Comparison of ENCODE assay signal across 11 cellular contexts in genomic region chr6:167795874-167796667, GRCh38. TPM values are rescaled to one million over a fixed set of nuclear protein-coding genes. Genes with fewer than 3 reads are reported as not detected.
DNase-seq lines count a peak whose midpoint lies in the region; ATAC-seq and TF ChIP-seq lines count a peak whose summit lies in the region.
"Had no signal": no experiment of that assay in that cellular context is flagged by ENCODE, and none has a peak within 500 bp of the region (broad histone marks: within the 10 kb centered on the region; RNA-seq: fewer than 3 reads in every experiment).

No MANE protein-coding gene starts in this region.

- TF ChIP-seq CTCF in endothelial cell (IDR thresholded peaks at IDR 0.05; ENCODE audit: unreplicated experiment): no peak

- peaks cover 6% of the 10 kb centered on the region for H3K27me3 ChIP-seq in muscle layer of duodenum (ENCODE audit: low read depth, low read length)

- H3K4me3 Mint-ChIP-seq in activated naive CD8-positive, alpha-beta T cell treated with anti-CD3 and anti-CD28 coated beads, Interleukin-2, amount 10 ng/mL, durations not matched to agents 7 days and 5 days: peak overlapping the region; percentile 50
- no peak overlapping the region for H3K4me3 Mint-ChIP-seq in activated naive CD8-positive, alpha-beta T cell treated with anti-CD3 and anti-CD28 coated beads for 36 hours
- H3K4me3 Mint-ChIP-seq in endothelial cell (ENCODE audit: unreplicated experiment): peak overlapping the region; percentile 70

- H3K4me1 Mint-ChIP-seq in activated naive CD8-positive, alpha-beta T cell treated with anti-CD3 and anti-CD28 coated beads, Interleukin-2, amount 10 ng/mL, durations not matched to agents 7 days and 5 days: peaks cover 8% of the 10 kb centered on the region
- H3K4me1 Mint-ChIP-seq in activated naive CD8-positive, alpha-beta T cell treated with anti-CD3 and anti-CD28 coated beads for 36 hours: peaks cover 3% of the 10 kb centered on the region
- H3K4me1 Mint-ChIP-seq in endothelial cell (ENCODE audit: unreplicated experiment): peaks cover 45% of the 10 kb centered on the region

- H3K36me3 ChIP-seq in muscle layer of duodenum (ENCODE audit: control insufficient read depth in 1 of 2, insufficient read depth in 2 of 2, low read length in 2 of 2) (no peaks in the 10 kb centered on the region), urinary bladder (ENCODE audit: insufficient read depth) (no peaks in the 10 kb centered on the region)

- H3K27me3 Mint-ChIP-seq in activated naive CD8-positive, alpha-beta T cell treated with anti-CD3 and anti-CD28 coated beads, Interleukin-2, amount 10 ng/mL, durations not matched to agents 7 days and 5 days: peaks cover 54% of the 10 kb centered on the region
- peaks cover 71% of the 10 kb centered on the region for H3K27me3 Mint-ChIP-seq in activated naive CD8-positive, alpha-beta T cell treated with anti-CD3 and anti-CD28 coated beads for 36 hours
- peaks cover 11% of the 10 kb centered on the region for H3K27me3 Mint-ChIP-seq in endothelial cell (ENCODE audit: unreplicated experiment)

- peak; percentile 31 for DNase-seq in activated naive CD8-positive, alpha-beta T cell treated with anti-CD3 and anti-CD28 coated beads, Interleukin-2, amount 10 ng/mL, durations not matched to agents 7 days and 5 days
- DNase-seq in activated naive CD8-positive, alpha-beta T cell treated with anti-CD3 and anti-CD28 coated beads for 36 hours: no peak
- no peak for DNase-seq in endothelial cell (ENCODE audit: low spot score)
- DNase-seq: CD4-positive, CD25-positive, alpha-beta regulatory T cell; erythroblast; NCI-H1092 had no signal

- H3K27ac ChIP-seq in muscle layer of duodenum (ENCODE audit: low read length): no peak overlapping the region
- H3K27ac ChIP-seq in urinary bladder (ENCODE audit: low read depth): no peak overlapping the region

- no peak overlapping the region for H3K27ac Mint-ChIP-seq in activated naive CD8-positive, alpha-beta T cell treated with anti-CD3 and anti-CD28 coated beads, Interleukin-2, amount 10 ng/mL, durations not matched to agents 7 days and 5 days
- no peak overlapping the region for H3K27ac Mint-ChIP-seq in activated naive CD8-positive, alpha-beta T cell treated with anti-CD3 and anti-CD28 coated beads for 36 hours
- no peak overlapping the region for H3K27ac Mint-ChIP-seq in endothelial cell (ENCODE audit: unreplicated experiment)

- peak overlapping the region; percentile 30 to 48 for H3K4me3 ChIP-seq in muscle layer of duodenum (ENCODE audit: low read depth in 1 of 2, low read length in 2 of 2)
- peak overlapping the region; percentile 11 for H3K4me3 ChIP-seq in urinary bladder (ENCODE audit: low read depth, low read length)

- no peaks in the 10 kb centered on the region for H3K9me3 Mint-ChIP-seq in activated naive CD8-positive, alpha-beta T cell treated with anti-CD3 and anti-CD28 coated beads, Interleukin-2, amount 10 ng/mL, durations not matched to agents 7 days and 5 days
- H3K9me3 Mint-ChIP-seq in activated naive CD8-positive, alpha-beta T cell treated with anti-CD3 and anti-CD28 coated beads for 36 hours: no peaks in the 10 kb centered on the region
- no peaks in the 10 kb centered on the region for H3K9me3 Mint-ChIP-seq in endothelial cell (ENCODE audit: unreplicated experiment)

- ATAC-seq in activated naive CD8-positive, alpha-beta T cell treated with anti-CD3 and anti-CD28 coated beads, Interleukin-2, amount 10 ng/mL, durations not matched to agents 7 days and 5 days (ENCODE audit: low read depth): peak; percentile 26
- no peak for ATAC-seq in GM21360 (IDR thresholded peaks at IDR 0.05; ENCODE audit: unreplicated experiment)
- ATAC-seq in HG03025 (IDR thresholded peaks at IDR 0.05; ENCODE audit: low FRiP score, unreplicated experiment): no peak
- ATAC-seq in HG02623 (IDR thresholded peaks at IDR 0.05; ENCODE audit: unreplicated experiment): no peak

- 76% methylated on average over 37 of the region's 37 CpGs for WGBS in urinary bladder

- POLR2A ChIA-PET in activated naive CD8-positive, alpha-beta T cell treated with anti-CD3 and anti-CD28 coated beads, Interleukin-2, amount 10 ng/mL, durations not matched to agents 7 days and 5 days (lab: Charles Lee): interaction anchor here (1.0 kb wide), 1 partner anchor 13 kb away, joined by 3 read pairs; no protein-coding TSS in a partner anchor

- no peaks in the 10 kb centered on the region for H3K36me3 Mint-ChIP-seq in activated naive CD8-positive, alpha-beta T cell treated with anti-CD3 and anti-CD28 coated beads, Interleukin-2, amount 10 ng/mL, durations not matched to agents 7 days and 5 days
- no peaks in the 10 kb centered on the region for H3K36me3 Mint-ChIP-seq in activated naive CD8-positive, alpha-beta T cell treated with anti-CD3 and anti-CD28 coated beads for 36 hours
- no peaks in the 10 kb centered on the region for H3K36me3 Mint-ChIP-seq in endothelial cell (ENCODE audit: low read depth, unreplicated experiment)
- H3K36me3 Mint-ChIP-seq: CD4-positive, CD25-positive, alpha-beta regulatory T cell had no signal

- H3K4me1 ChIP-seq in muscle layer of duodenum (ENCODE audit: control insufficient read depth in 1 of 2, insufficient read depth in 2 of 2, low read length in 2 of 2) (no peaks in the 10 kb centered on the region), urinary bladder (ENCODE audit: insufficient read depth) (no peaks in the 10 kb centered on the region)

- no peaks in the 10 kb centered on the region for H3K9me3 ChIP-seq in muscle layer of duodenum (ENCODE audit: control insufficient read depth in 1 of 2, low read length in 2 of 2)

RNA-seq across cellular contexts. Expression of gene AFDN, which starts 30.6 kb away (rescaled TPM):
- 10 to 100 TPM; 29.9 to 37.7 TPM for total RNA-seq in activated naive CD8-positive, alpha-beta T cell treated with anti-CD3 and anti-CD28 coated beads, Interleukin-2, amount 10 ng/mL, durations not matched to agents 7 days and 5 days
- total RNA-seq in activated naive CD8-positive, alpha-beta T cell treated with anti-CD3 and anti-CD28 coated beads for 36 hours: 10 to 100 TPM; 18.7 to 23.5 TPM
- total RNA-seq in endothelial cell (ENCODE audit: unreplicated experiment) (306 TPM), urinary bladder (177 TPM)
- polyA plus RNA-seq in urinary bladder: 29.6 TPM
